In the genomic region with DNA sequence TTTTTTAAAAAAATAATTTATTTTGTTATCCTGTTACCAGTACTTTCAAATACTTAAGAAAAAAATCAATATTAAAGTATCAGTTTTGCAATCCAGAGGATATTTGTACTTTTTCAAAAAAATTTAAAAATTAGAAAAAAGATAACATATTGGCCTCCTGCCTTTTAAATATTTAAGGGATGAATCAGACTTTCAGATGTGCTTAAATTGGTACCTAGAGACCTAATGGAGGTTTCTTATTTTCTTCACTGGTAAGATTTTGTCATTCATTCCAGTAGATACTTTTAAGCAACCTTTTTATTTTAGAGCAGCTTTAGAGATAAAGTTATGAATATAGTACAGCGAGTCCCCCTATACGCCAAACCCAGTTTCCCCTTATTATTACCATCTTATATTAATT, we compare ENCODE assay signal across 29 cellular contexts.
"Had no signal": no experiment of that assay in that cellular context is flagged by ENCODE, and none has a peak within 500 bp of the region (broad histone marks: within the 10 kb centered on the region; RNA-seq: fewer than 3 reads in every experiment).

No MANE protein-coding gene starts in this region.

- H3K9me3 Mint-ChIP-seq: memory B cell; mesothelial cell of epicardium; neural crest cell; stimulated activated effector memory CD8-positive, alpha-beta T cell treated with anti-CD3 and anti-CD28 coated beads, Interleukin-12 subunit alpha, Interleukin-12 subunit beta, amount 100 ng/mL, for 72 hours had no signal

- H3K79me2 ChIP-seq: parathyroid adenoma had no signal

- H3K4me3 ChIP-seq: coronary artery, esophagus squamous epithelium, gastroesophageal sphincter, heart right ventricle, lung, mucosa of descending colon, right lobe of liver, stomach, thyroid gland, vagina had no signal

- H3K36me3 ChIP-seq: esophagus squamous epithelium, gastroesophageal sphincter, heart right ventricle, neutrophil, right lobe of liver, stomach, thyroid gland, vagina had no signal

- H3K4me1 Mint-ChIP-seq: memory B cell; mesothelial cell of epicardium; naive B cell; neural crest cell; stimulated activated effector memory CD8-positive, alpha-beta T cell treated with anti-CD3 and anti-CD28 coated beads, Interleukin-12 subunit alpha, Interleukin-12 subunit beta, amount 100 ng/mL, for 72 hours had no signal

- DNase-seq: dermis blood vessel endothelial cell; effector memory CD8-positive, alpha-beta T cell; erythroblast; esophagus squamous epithelium; heart right ventricle; hippocampal formation; islet precursor cell; mucosa of descending colon; naive B cell; right lobe of liver; stimulated activated CD4-positive, alpha-beta T cell treated with anti-CD3 and anti-CD28 coated beads, Interleukin-2, amount 100 ng/mL, for 24 hours; stimulated activated CD4-positive, alpha-beta T cell treated with anti-CD3 and anti-CD28 coated beads, Interleukin-4, amount 100 ng/mL, for 24 hours; stimulated activated naive CD4-positive, alpha-beta T cell treated with Interleukin-2 at 50 U/mL for 16 hours; stomach; thyroid gland; trophoblast cell had no signal

- H3K9ac ChIP-seq: parathyroid adenoma had no signal

- H3K4me3 Mint-ChIP-seq: effector memory CD8-positive, alpha-beta T cell; memory B cell; mesothelial cell of epicardium; naive B cell; natural killer cell treated with Interleukin-12 subunit alpha and Interleukin-12 subunit beta and Interleukin-15 and Interleukin-18, amount 100 ng/mL, for 72 hours; neural crest cell; stimulated activated effector memory CD8-positive, alpha-beta T cell treated with anti-CD3 and anti-CD28 coated beads, Interleukin-12 subunit alpha, Interleukin-12 subunit beta, amount 100 ng/mL, for 72 hours had no signal

- FAIRE-seq: endometrium had no signal

- H3K27ac ChIP-seq: esophagus squamous epithelium, gastroesophageal sphincter, neutrophil, parathyroid adenoma, right lobe of liver, stomach, thyroid gland, vagina had no signal

- H3K27me3 Mint-ChIP-seq: effector memory CD8-positive, alpha-beta T cell; memory B cell; naive B cell; natural killer cell treated with Interleukin-12 subunit alpha and Interleukin-12 subunit beta and Interleukin-15 and Interleukin-18, amount 100 ng/mL, for 72 hours; progenitor cell of endocrine pancreas had no signal

- H3K9me3 ChIP-seq: esophagus squamous epithelium, gastroesophageal sphincter, heart right ventricle, mucosa of descending colon, neutrophil, right lobe of liver, stomach, thyroid gland, vagina had no signal

- H3K36me3 Mint-ChIP-seq: memory B cell; mesothelial cell of epicardium; naive B cell; natural killer cell treated with Interleukin-12 subunit alpha and Interleukin-12 subunit beta and Interleukin-15 and Interleukin-18, amount 100 ng/mL, for 72 hours; stimulated activated effector memory CD8-positive, alpha-beta T cell treated with anti-CD3 and anti-CD28 coated beads, Interleukin-12 subunit alpha, Interleukin-12 subunit beta, amount 100 ng/mL, for 72 hours had no signal

- H3K4me1 ChIP-seq: esophagus squamous epithelium, parathyroid adenoma, right lobe of liver, thyroid gland, vagina had no signal

- H3K27ac Mint-ChIP-seq: effector memory CD8-positive, alpha-beta T cell; memory B cell; mesothelial cell of epicardium; naive B cell; natural killer cell treated with Interleukin-12 subunit alpha and Interleukin-12 subunit beta and Interleukin-15 and Interleukin-18, amount 100 ng/mL, for 72 hours; progenitor cell of endocrine pancreas; stimulated activated effector memory CD8-positive, alpha-beta T cell treated with anti-CD3 and anti-CD28 coated beads, Interleukin-12 subunit alpha, Interleukin-12 subunit beta, amount 100 ng/mL, for 72 hours had no signal

- ATAC-seq: effector memory CD8-positive, alpha-beta T cell; gastroesophageal sphincter; mucosa of descending colon; natural killer cell treated with Interleukin-12 subunit alpha and Interleukin-12 subunit beta and Interleukin-15 and Interleukin-18, amount 100 ng/mL, for 72 hours; right lobe of liver; stimulated activated effector memory CD8-positive, alpha-beta T cell treated with anti-CD3 and anti-CD28 coated beads, Interleukin-12 subunit alpha, Interleukin-12 subunit beta, amount 100 ng/mL, for 72 hours had no signal

- H3K27me3 ChIP-seq: esophagus squamous epithelium, gastroesophageal sphincter, heart right ventricle, neutrophil, right lobe of liver, stomach, thyroid gland, vagina had no signal

- H2AFZ ChIP-seq: parathyroid adenoma had no signal
